Comparison of ENCODE assay signal across 14 cellular contexts in the genomic region with DNA sequence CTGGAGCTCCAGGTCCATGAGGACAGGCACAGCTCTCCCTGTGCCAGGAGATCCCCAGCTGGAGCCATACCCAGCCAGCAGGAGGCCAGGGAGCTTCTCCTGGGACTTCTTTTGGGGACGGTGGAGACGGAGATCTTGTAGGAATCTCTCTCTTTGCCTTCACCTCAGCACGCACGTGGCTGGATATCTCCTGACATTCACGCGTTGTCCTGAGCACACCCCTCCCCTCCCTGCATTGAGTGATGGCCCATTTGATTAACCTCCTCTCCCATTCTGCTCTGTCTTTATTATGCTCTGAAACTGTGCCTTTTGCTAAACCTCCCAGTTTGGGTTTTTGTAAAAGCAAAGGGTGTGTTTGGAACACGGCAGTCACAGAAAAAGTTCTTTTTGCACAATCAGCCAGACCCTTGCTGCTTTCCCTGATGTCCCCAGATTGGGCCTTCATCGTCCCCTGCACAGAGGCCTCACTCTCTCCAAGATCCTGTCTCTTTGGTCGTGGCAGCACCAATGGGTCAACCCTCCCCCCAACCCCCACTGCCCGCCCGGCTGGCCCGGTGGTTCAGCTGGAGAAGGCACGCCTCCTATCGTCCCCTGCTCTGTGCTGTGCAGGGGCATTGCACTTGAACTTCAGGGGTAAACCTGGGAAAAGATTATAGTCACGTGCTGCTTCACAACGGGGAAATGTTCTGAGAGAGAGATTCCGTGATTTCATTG.
"Had no signal": no experiment of that assay in that cellular context is flagged by ENCODE, and none has a peak within 500 bp of the region (broad histone marks: within the 10 kb centered on the region; RNA-seq: fewer than 3 reads in every experiment).

No MANE protein-coding gene starts in this region.

- H3K36me3 ChIP-seq: right lobe of liver had no signal

- H3K27me3 ChIP-seq: hepatocyte, right lobe of liver, SJCRH30, upper lobe of left lung had no signal

- H2AFZ ChIP-seq: hepatocyte had no signal

- DNase-seq: activated CD4-positive, alpha-beta T cell treated with anti-CD3 and anti-CD28 coated beads for 1 hour; activated CD4-positive, alpha-beta T cell treated with anti-CD3 and anti-CD28 coated beads, Interleukin-2, amount 50 U/mL, for 48 hours; activated naive CD4-positive, alpha-beta T cell; dermis blood vessel endothelial cell; left ventricle myocardium superior; naive thymus-derived CD8-positive, alpha-beta T cell; SJCRH30; stimulated activated naive CD8-positive, alpha-beta T cell treated with anti-CD3 and anti-CD28 coated beads, Interleukin-15, amount 100 ng/mL, for 72 hours; T-helper 9 cell; upper lobe of left lung had no signal

- H3K4me3 Mint-ChIP-seq: memory B cell; naive thymus-derived CD8-positive, alpha-beta T cell; stimulated activated naive CD8-positive, alpha-beta T cell treated with anti-CD3 and anti-CD28 coated beads, Interleukin-15, amount 100 ng/mL, for 72 hours had no signal

- H3K4me1 ChIP-seq: right lobe of liver, SJCRH30 had no signal

- H3K27ac ChIP-seq: hepatocyte, right lobe of liver, SJCRH30 had no signal

- H3K4me3 ChIP-seq: hepatocyte, right lobe of liver, SJCRH30, upper lobe of left lung had no signal

- ATAC-seq: left ventricle myocardium superior; naive thymus-derived CD8-positive, alpha-beta T cell; stimulated activated naive CD8-positive, alpha-beta T cell treated with anti-CD3 and anti-CD28 coated beads, Interleukin-15, amount 100 ng/mL, for 72 hours had no signal

- H3K27me3 Mint-ChIP-seq: memory B cell; naive thymus-derived CD8-positive, alpha-beta T cell; progenitor cell of endocrine pancreas; stimulated activated naive CD8-positive, alpha-beta T cell treated with anti-CD3 and anti-CD28 coated beads, Interleukin-15, amount 100 ng/mL, for 72 hours had no signal

- H3K9me3 Mint-ChIP-seq: memory B cell; naive thymus-derived CD8-positive, alpha-beta T cell; stimulated activated naive CD8-positive, alpha-beta T cell treated with anti-CD3 and anti-CD28 coated beads, Interleukin-15, amount 100 ng/mL, for 72 hours had no signal

- H3K27ac Mint-ChIP-seq: memory B cell, progenitor cell of endocrine pancreas had no signal

- H3K4me2 ChIP-seq: hepatocyte had no signal

- H3K9me3 ChIP-seq: right lobe of liver, SJCRH30, upper lobe of left lung had no signal
